Comparison of ENCODE assay signal across 8 cellular contexts in genomic region chr4:183906736-183907651, GRCh38. TPM values are rescaled to one million over a fixed set of nuclear protein-coding genes. Genes with fewer than 3 reads are reported as not detected.
DNase-seq lines count a peak whose midpoint lies in the region; ATAC-seq, FAIRE-seq and TF ChIP-seq lines count a peak whose summit lies in the region.

No MANE protein-coding gene starts in this region.

- WGBS in prostate gland, result 22% methylated on average over 49 of the region's 54 CpGs

- no peak overlapping the region for H3K27ac Mint-ChIP-seq in stimulated activated memory B cell treated with anti-CD40 and anti-IgM and Interleukin-4, amounts not matched to agents 10 μg/mL and 1 μg/mL and 100 μg/mL, for 72 hours

- no peaks in the 10 kb centered on the region for H3K79me2 ChIP-seq in Karpas-422 (ENCODE audit: low read length)

- no peak for TF ChIP-seq CTCF in prostate gland (IDR thresholded peaks at IDR 0.05)

- H3K27ac ChIP-seq in prostate gland (no peak overlapping the region), Karpas-422 (ENCODE audit: low read length) (no peak overlapping the region)

- ATAC-seq in stimulated activated memory B cell treated with anti-CD40 and anti-IgM and Interleukin-4, amounts not matched to agents 10 μg/mL and 1 μg/mL and 100 μg/mL, for 72 hours, result no peak
- no peak for ATAC-seq in HG02973 (IDR thresholded peaks at IDR 0.05; ENCODE audit: unreplicated experiment)

- intact Hi-C loops in prostate gland (cut with DNase I), result loop anchor here (5.0 to 10.0 kb wide), 3 partner anchors 80 to 258 kb away; no protein-coding TSS in a partner anchor

- H3K4me1 ChIP-seq in adipocyte (ENCODE audit: control insufficient read depth, insufficient read depth, low read length) (peaks cover 12% of the 10 kb centered on the region), prostate gland (replicated peaks) (no peaks in the 10 kb centered on the region), Karpas-422 (ENCODE audit: low read length) (no peaks in the 10 kb centered on the region)

- peaks cover 3% of the 10 kb centered on the region for H3K9me3 Mint-ChIP-seq in stimulated activated memory B cell treated with anti-CD40 and anti-IgM and Interleukin-4, amounts not matched to agents 10 μg/mL and 1 μg/mL and 100 μg/mL, for 72 hours

- H4K20me1 ChIP-seq in Karpas-422 (ENCODE audit: insufficient read depth, low read depth, low read length), result no peaks in the 10 kb centered on the region

- FAIRE-seq in GM12891 (lab: Jason Lieb, UNC), result no peak

- H3K36me3 ChIP-seq in adipocyte (ENCODE audit: control insufficient read depth, insufficient read depth, low read length, severe bottlenecking), result no peaks in the 10 kb centered on the region
- H3K36me3 ChIP-seq in prostate gland, result no peaks in the 10 kb centered on the region
- no peaks in the 10 kb centered on the region for H3K36me3 ChIP-seq in Karpas-422 (ENCODE audit: insufficient read depth, low read length)

- peaks cover 3% of the 10 kb centered on the region for H3K9me3 ChIP-seq in adipocyte (ENCODE audit: control insufficient read depth, low read length)
- H3K9me3 ChIP-seq in prostate gland, result no peaks in the 10 kb centered on the region
- H3K9me3 ChIP-seq in Karpas-422 (ENCODE audit: low read length), result no peaks in the 10 kb centered on the region

- peaks cover 61% of the 10 kb centered on the region for H3K27me3 Mint-ChIP-seq in stimulated activated memory B cell treated with anti-CD40 and anti-IgM and Interleukin-4, amounts not matched to agents 10 μg/mL and 1 μg/mL and 100 μg/mL, for 72 hours

- H3K9ac ChIP-seq in adipocyte (ENCODE audit: low read length) (no peak overlapping the region), Karpas-422 (ENCODE audit: low read length) (no peak overlapping the region)

- peaks cover 45% of the 10 kb centered on the region for H3K27me3 ChIP-seq in adipocyte (replicated peaks; ENCODE audit: control insufficient read depth, insufficient read depth, low read length)
- no peaks in the 10 kb centered on the region for H3K27me3 ChIP-seq in prostate gland (replicated peaks; ENCODE audit: insufficient read depth)
- H3K27me3 ChIP-seq in Karpas-422 (ENCODE audit: low read length), result no peaks in the 10 kb centered on the region

- H3K4me1 Mint-ChIP-seq in stimulated activated memory B cell treated with anti-CD40 and anti-IgM and Interleukin-4, amounts not matched to agents 10 μg/mL and 1 μg/mL and 100 μg/mL, for 72 hours, result peaks cover 6% of the 10 kb centered on the region

- H3K4me2 ChIP-seq in Karpas-422 (ENCODE audit: low read depth, low read length, poor library complexity, severe bottlenecking), result no peak overlapping the region

- no peaks in the 10 kb centered on the region for H3K36me3 Mint-ChIP-seq in stimulated activated memory B cell treated with anti-CD40 and anti-IgM and Interleukin-4, amounts not matched to agents 10 μg/mL and 1 μg/mL and 100 μg/mL, for 72 hours

- no peaks in the 10 kb centered on the region for H3K9me2 ChIP-seq in Karpas-422 (replicated peaks; ENCODE audit: insufficient read depth, low read length)

- no peak for TF ChIP-seq POLR2A in GM12891 (IDR thresholded peaks at IDR 0.05; ENCODE audit: low read depth, low read length)
- no peak for TF ChIP-seq POLR2A in prostate gland (IDR thresholded peaks at IDR 0.05)

- DNase-seq in GM12891 (ENCODE audit: insufficient read length, low spot score), result peak; percentile 23
- peak; percentile 3 for DNase-seq in adipocyte (ENCODE audit: low read depth)
- peak in 39 of 51 donors; percentile 9 to 86 (median 43) for DNase-seq in hypothalamus (lab: John Stamatoyannopoulos, UW)
- DNase-seq in prostate gland (ENCODE audit: low spot score), result no peak
- no peak for DNase-seq in KG1 (lab: John Stamatoyannopoulos, UW)
- DNase-seq in Karpas-422, result no peak

- H3K4me3 Mint-ChIP-seq in stimulated activated memory B cell treated with anti-CD40 and anti-IgM and Interleukin-4, amounts not matched to agents 10 μg/mL and 1 μg/mL and 100 μg/mL, for 72 hours, result no peak overlapping the region

- H3K4me3 ChIP-seq in adipocyte (ENCODE audit: low read length) (peak overlapping the region; percentile 27), prostate gland (peak overlapping the region; percentile 41 to 49), Karpas-422 (ENCODE audit: low read length) (no peak overlapping the region)

- H2AFZ ChIP-seq in Karpas-422 (ENCODE audit: low read length), result no peak overlapping the region

TF ChIP-seq in GM12891, 5 proteins besides CTCF, POLR2A, EP300 and RAD21:
- TF ChIP-seq POLR2AphosphoS5 (IDR thresholded peaks at IDR 0.05; ENCODE audit: low read depth, low read length) (no peak), SPI1 (IDR thresholded peaks at IDR 0.05; ENCODE audit: low read depth, low read length) (no peak), PAX5 (IDR thresholded peaks at IDR 0.05; ENCODE audit: insufficient read depth, low read length, severe bottlenecking) (no peak), POU2F2 (IDR thresholded peaks at IDR 0.05; ENCODE audit: low read depth, low read length) (no peak), TAF1 (IDR thresholded peaks at IDR 0.05; ENCODE audit: low read depth, low read length) (no peak)
TF ChIP-seq in GM12891: peak in this region for 0.

RNA-seq across cellular contexts. Expression of gene STOX2, which starts 1.9 kb away (rescaled TPM):
- 0.14 TPM for polyA plus RNA-seq in GM12891 (2012; ENCODE audit: low read depth, missing spikeins)
- 10 to 100 TPM; 12.9 to 14.9 TPM for total RNA-seq in prostate gland
- total RNA-seq in Karpas-422 (2014; rRNA removed; shearing (Covaris generic); ENCODE audit: low replicate concordance), result not detected in 2 replicates

Comparison
In these comparisons a context has a peak if more than half of its experiments do, and no peak if none do; other contexts are left out.
1. DNase-seq: peak in GM12891 (single experiment), adipocyte (single experiment) and hypothalamus (39 of 51); none in prostate gland (single experiment), KG1 (single experiment) and Karpas-422 (single experiment).
2. RNA of gene STOX2, which starts 1.9 kb away (total RNA-seq): 12.9 to 14.9 TPM in prostate gland; not detected in Karpas-422; every median in the first group is over 10 times any median in the second.